In genomic region chr13:46592410-46592809, GRCh38 we compare ENCODE assay signal across 19 cellular contexts. TPM values are rescaled to one million over a fixed set of nuclear protein-coding genes. Genes with fewer than 3 reads are reported as not detected.
A peak's percentile ranks its signal among the peaks of the same experiment; 100 is the strongest.
DNase-seq lines count a peak whose midpoint lies in the region; ATAC-seq and TF ChIP-seq lines count a peak whose summit lies in the region.
"Had no signal": no experiment of that assay in that cellular context is flagged by ENCODE, and none has a peak within 500 bp of the region (broad histone marks: within the 10 kb centered on the region; RNA-seq: fewer than 3 reads in every experiment).

No MANE protein-coding gene starts in this region.

- no peak overlapping the region for H3K4me3 ChIP-seq in CD4-positive, CD25-positive, alpha-beta regulatory T cell (ENCODE audit: low read depth, low read length)
- H3K4me3 ChIP-seq in DOHH2 (ENCODE audit: low read length): peak overlapping the region; percentile 31; the same call in 1 of the 2 replicates
- no peak overlapping the region for H3K4me3 ChIP-seq in naive thymus-derived CD4-positive, alpha-beta T cell (ENCODE audit: low read length)
- H3K4me3 ChIP-seq: K562, Peyer's patch had no signal

- no peaks in the 10 kb centered on the region for H3K36me3 Mint-ChIP-seq in CD4-positive, CD25-positive, alpha-beta regulatory T cell
- H3K36me3 Mint-ChIP-seq in naive thymus-derived CD4-positive, alpha-beta T cell: peaks cover 0 to 3% (median 0%) of the 10 kb centered on the region in 5 donors

- intact Hi-C loops in naive thymus-derived CD4-positive, alpha-beta T cell (cut with micrococcal nuclease): loop anchor here (2.0 to 5.0 kb wide), 2 partner anchors 74 to 75 kb away; no protein-coding TSS in a partner anchor

- H3K9me2 ChIP-seq in DOHH2 (replicated peaks; ENCODE audit: control insufficient read depth, low read length): no peaks in the 10 kb centered on the region

- peak overlapping the region in 2 of 3 donors; percentile 23 to 80 for H3K27ac Mint-ChIP-seq in CD4-positive, CD25-positive, alpha-beta regulatory T cell
- H3K27ac Mint-ChIP-seq in naive thymus-derived CD4-positive, alpha-beta T cell: peak overlapping the region in 8 of 9 donors; percentile 9 to 92 (median 83)

- H3F3A ChIP-seq in DOHH2 (ENCODE audit: control insufficient read depth, insufficient read depth): peaks cover 34% of the 10 kb centered on the region

- CTCF ChIA-PET in naive thymus-derived CD4-positive, alpha-beta T cell (lab: Charles Lee): interaction anchor here (0.6 to 1.1 kb wide), 3 partner anchors 8 to 1596 kb away, joined by 3 to 4 read pairs (median 3); no protein-coding TSS in a partner anchor

- peaks cover 96% of the 10 kb centered on the region for H3K79me2 ChIP-seq in DOHH2 (ENCODE audit: control insufficient read depth, low read length)

- POLR2A ChIA-PET in naive thymus-derived CD4-positive, alpha-beta T cell (lab: Charles Lee): interaction anchor here (0.6 to 0.8 kb wide), 2 partner anchors 54 to 141 kb away, joined by 3 read pairs; no protein-coding TSS in a partner anchor

- no peaks in the 10 kb centered on the region for H3K36me3 ChIP-seq in CD4-positive, CD25-positive, alpha-beta regulatory T cell (ENCODE audit: control insufficient read depth, insufficient read depth, low read length)
- no peaks in the 10 kb centered on the region for H3K36me3 ChIP-seq in DOHH2 (ENCODE audit: control insufficient read depth, low read length)
- no peaks in the 10 kb centered on the region for H3K36me3 ChIP-seq in naive thymus-derived CD4-positive, alpha-beta T cell (ENCODE audit: control insufficient read depth in 2 of 3, insufficient read depth in 3 of 3, low read length in 3 of 3)
- H3K36me3 ChIP-seq: BE2C, Peyer's patch had no signal

- H3K4me1 ChIP-seq in CD4-positive, CD25-positive, alpha-beta regulatory T cell (ENCODE audit: control insufficient read depth, insufficient read depth, low read length, poor library complexity, severe bottlenecking): peaks cover 24% of the 10 kb centered on the region
- H3K4me1 ChIP-seq in DOHH2 (ENCODE audit: control insufficient read depth, low read length): peaks cover 97% of the 10 kb centered on the region
- H3K4me1 ChIP-seq in naive thymus-derived CD4-positive, alpha-beta T cell (ENCODE audit: control insufficient read depth in 2 of 2, insufficient read depth in 2 of 2, low read length in 2 of 2): peaks cover 11 to 40% of the 10 kb centered on the region in 2 donors

- H4K20me1 ChIP-seq in DOHH2 (ENCODE audit: control insufficient read depth, insufficient read depth, low read depth, low read length): no peaks in the 10 kb centered on the region

- peak overlapping the region; percentile 71 for H3K4me2 ChIP-seq in DOHH2 (ENCODE audit: low read length)

- peaks cover 28 to 76% (median 64%) of the 10 kb centered on the region in 4 donors for H3K4me1 Mint-ChIP-seq in CD4-positive, CD25-positive, alpha-beta regulatory T cell
- H3K4me1 Mint-ChIP-seq in naive thymus-derived CD4-positive, alpha-beta T cell: peaks cover 45 to 76% (median 73%) of the 10 kb centered on the region in 7 donors

- H3K9me3 Mint-ChIP-seq in CD4-positive, CD25-positive, alpha-beta regulatory T cell: no peaks in the 10 kb centered on the region
- no peaks in the 10 kb centered on the region for H3K9me3 Mint-ChIP-seq in naive thymus-derived CD4-positive, alpha-beta T cell

- no peaks in the 10 kb centered on the region for H3K9me3 ChIP-seq in CD4-positive, CD25-positive, alpha-beta regulatory T cell (ENCODE audit: control insufficient read depth in 2 of 2, low read length in 2 of 2)
- H3K9me3 ChIP-seq in DOHH2 (ENCODE audit: control insufficient read depth, insufficient read depth, low read length): no peaks in the 10 kb centered on the region
- no peaks in the 10 kb centered on the region for H3K9me3 ChIP-seq in naive thymus-derived CD4-positive, alpha-beta T cell (ENCODE audit: control insufficient read depth in 2 of 3, low read length in 3 of 3)
- H3K9me3 ChIP-seq: BE2C, Peyer's patch had no signal

- TF ChIP-seq CTCF in DOHH2 (IDR thresholded peaks at IDR 0.05; ENCODE audit: low read depth, low read length, poor library complexity, severe bottlenecking): no peak
- TF ChIP-seq CTCF in VCaP (conservative IDR thresholded peaks at IDR 0.05): no peak

- no peaks in the 10 kb centered on the region for H3K27me3 Mint-ChIP-seq in CD4-positive, CD25-positive, alpha-beta regulatory T cell
- no peaks in the 10 kb centered on the region for H3K27me3 Mint-ChIP-seq in naive thymus-derived CD4-positive, alpha-beta T cell

- H3K27me3 ChIP-seq in CD4-positive, CD25-positive, alpha-beta regulatory T cell (ENCODE audit: control insufficient read depth, insufficient read depth, low read length): no peaks in the 10 kb centered on the region
- no peaks in the 10 kb centered on the region for H3K27me3 ChIP-seq in DOHH2 (ENCODE audit: control insufficient read depth, low read length)
- no peaks in the 10 kb centered on the region for H3K27me3 ChIP-seq in naive thymus-derived CD4-positive, alpha-beta T cell (ENCODE audit: control insufficient read depth in 2 of 2, insufficient read depth in 2 of 2, low read length in 2 of 2)
- H3K27me3 ChIP-seq: BE2C, Peyer's patch had no signal

- DNase-seq in CD4-positive, CD25-positive, alpha-beta regulatory T cell: no peak
- no peak for DNase-seq in naive thymus-derived CD4-positive, alpha-beta T cell
- no peak for DNase-seq in DMS114 treated with DMSO at 0.1 percent for 48 hours (lab: John Stamatoyannopoulos, UW; ENCODE audit: unreplicated experiment)
- DNase-seq in NCI-H748 treated with DMSO at 0.1 percent for 48 hours (lab: John Stamatoyannopoulos, UW): no peak
- no peak for DNase-seq in anterior cingulate cortex (lab: John Stamatoyannopoulos, UW)
- DNase-seq: BE2C, DND-41, GF-D8, NCI-H1092, NCI-H1694, NCI-H345, NCI-H69, Peyer's patch, Right ventricle myocardium superior had no signal

- peak overlapping the region in 2 of 4 donors; percentile 24 to 30 for H3K4me3 Mint-ChIP-seq in CD4-positive, CD25-positive, alpha-beta regulatory T cell
- H3K4me3 Mint-ChIP-seq in naive thymus-derived CD4-positive, alpha-beta T cell: peak overlapping the region in 4 of 10 donors; percentile 18 to 83 (median 74)

- H3K27ac ChIP-seq in CD4-positive, CD25-positive, alpha-beta regulatory T cell (ENCODE audit: insufficient read depth, low read length, poor library complexity, severe bottlenecking): no peak overlapping the region
- H3K27ac ChIP-seq in DOHH2 (ENCODE audit: low read depth, low read length) (no peak overlapping the region), VCaP (peak overlapping the region; percentile 75)
- H3K27ac ChIP-seq in naive thymus-derived CD4-positive, alpha-beta T cell (ENCODE audit: low read depth, low read length): peak overlapping the region; percentile 18
- H3K27ac ChIP-seq: HL-60, Peyer's patch had no signal

- no peak for ATAC-seq in CD4-positive, CD25-positive, alpha-beta regulatory T cell (ENCODE audit: low read depth in 2 of 2)
- no peak for ATAC-seq in naive thymus-derived CD4-positive, alpha-beta T cell
- no peak for ATAC-seq in GM18511 (IDR thresholded peaks at IDR 0.05; ENCODE audit: unreplicated experiment)
- ATAC-seq: K562 had no signal

RNA-seq across cellular contexts. Expression of gene LRCH1, which starts 39.4 kb away (rescaled TPM):
- total RNA-seq in CD4-positive, CD25-positive, alpha-beta regulatory T cell: 23.5 TPM
- 1 to 10 TPM; 2.6 to 3.9 (median 3.2) TPM for polyA plus RNA-seq in CD4-positive, CD25-positive, alpha-beta regulatory T cell
- total RNA-seq in naive thymus-derived CD4-positive, alpha-beta T cell: 10 to 100 TPM; 13.8 to 24.2 (median 15.5) TPM
- polyA plus RNA-seq in naive thymus-derived CD4-positive, alpha-beta T cell: 1 to 10 TPM; 4.1 to 6.4 TPM

Comparison
In these comparisons a context has a peak if more than half of its experiments do, and no peak if none do; other contexts are left out.
1. H3K27ac ChIP-seq: peak in VCaP (single experiment) and naive thymus-derived CD4-positive, alpha-beta T cell (single experiment); none in CD4-positive, CD25-positive, alpha-beta regulatory T cell (single experiment) and DOHH2 (single experiment).